ENCODE assay signal across 16 cellular contexts in the genomic region with DNA sequence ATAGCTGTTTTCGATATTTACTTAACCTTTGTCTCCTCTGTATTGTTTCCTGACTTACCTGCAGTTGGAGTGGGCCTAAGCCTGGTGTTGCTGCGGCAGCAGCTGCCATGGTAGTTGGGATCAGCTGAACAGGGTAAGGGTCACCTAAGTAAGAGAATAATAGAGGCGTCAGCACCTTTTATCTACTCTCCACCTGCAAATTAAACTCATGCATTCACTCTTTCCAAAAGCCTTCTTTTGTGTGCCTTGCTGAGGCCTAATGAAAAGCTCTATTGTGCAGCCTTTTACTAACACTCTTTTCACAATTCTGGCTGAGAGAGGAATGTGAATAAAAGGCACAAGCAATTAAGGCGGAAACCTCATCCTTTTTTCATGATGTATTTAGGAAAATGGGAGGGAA.
DNase-seq lines count a peak whose midpoint lies in the region; FAIRE-seq and TF ChIP-seq lines count a peak whose summit lies in the region.
"Had no signal": no experiment of that assay in that cellular context is flagged by ENCODE, and none has a peak within 500 bp of the region (broad histone marks: within the 10 kb centered on the region; RNA-seq: fewer than 3 reads in every experiment).

No MANE protein-coding gene starts in this region.

- H3K4me1 Mint-ChIP-seq in endodermal cell: peaks cover 38% of the 10 kb centered on the region
- H3K4me1 Mint-ChIP-seq in T-helper 2 cell treated with Interferon-gamma antibody and Interleukin-4, amounts not matched to agents 5 μg/mL and 100 μg/mL, for 36 hours (ENCODE audit: low read depth): no peaks in the 10 kb centered on the region
- H3K4me1 Mint-ChIP-seq: immature natural killer cell had no signal

- no peaks in the 10 kb centered on the region for H3K9me3 ChIP-seq in endodermal cell (ENCODE audit: control insufficient read depth, low read length)
- H3K9me3 ChIP-seq in small intestine (ENCODE audit: control insufficient read depth, low read depth): no peaks in the 10 kb centered on the region
- H3K9me3 ChIP-seq: BLaER1 had no signal

- H3K9ac ChIP-seq in endodermal cell (ENCODE audit: extremely low read depth, low read length, poor library complexity, severe bottlenecking): no peak overlapping the region
- H3K9ac ChIP-seq: BLaER1 had no signal

- peak overlapping the region; percentile 36 for H3K27ac Mint-ChIP-seq in endodermal cell
- H3K27ac Mint-ChIP-seq in T-helper 2 cell treated with Interferon-gamma antibody and Interleukin-4, amounts not matched to agents 5 μg/mL and 100 μg/mL, for 36 hours: no peak overlapping the region
- H3K27ac Mint-ChIP-seq: activated naive CD4-positive, alpha-beta T cell treated with anti-CD3 and anti-CD28 coated beads for 36 hours; immature natural killer cell had no signal

- H3K4me1 ChIP-seq in endodermal cell (ENCODE audit: control insufficient read depth, insufficient read depth, low read length) (peaks cover 12% of the 10 kb centered on the region), small intestine (ENCODE audit: control insufficient read depth in 2 of 2, insufficient read depth in 1 of 2, low read depth in 1 of 2, low read length in 1 of 2) (no peaks in the 10 kb centered on the region)
- H3K4me1 ChIP-seq: BLaER1 had no signal

- peak overlapping the region; percentile 26 for H3K27ac ChIP-seq in endodermal cell (ENCODE audit: low read depth, low read length)
- no peak overlapping the region for H3K27ac ChIP-seq in small intestine (ENCODE audit: low read depth in 1 of 2, low read length in 1 of 2)
- H3K27ac ChIP-seq: BLaER1, brain microvascular endothelial cell had no signal

- H3K4me3 Mint-ChIP-seq in endodermal cell: peak overlapping the region; percentile 6
- no peak overlapping the region for H3K4me3 Mint-ChIP-seq in T-helper 2 cell treated with Interferon-gamma antibody and Interleukin-4, amounts not matched to agents 5 μg/mL and 100 μg/mL, for 36 hours
- H3K4me3 Mint-ChIP-seq: activated naive CD4-positive, alpha-beta T cell treated with anti-CD3 and anti-CD28 coated beads for 36 hours; immature natural killer cell had no signal

- H3K9me3 Mint-ChIP-seq in endodermal cell: peaks cover 9% of the 10 kb centered on the region
- peaks cover 22% of the 10 kb centered on the region for H3K9me3 Mint-ChIP-seq in T-helper 2 cell treated with Interferon-gamma antibody and Interleukin-4, amounts not matched to agents 5 μg/mL and 100 μg/mL, for 36 hours
- H3K9me3 Mint-ChIP-seq: activated naive CD4-positive, alpha-beta T cell treated with anti-CD3 and anti-CD28 coated beads for 36 hours had no signal

- no peaks in the 10 kb centered on the region for H3K27me3 Mint-ChIP-seq in endodermal cell (ENCODE audit: insufficient read depth)
- no peaks in the 10 kb centered on the region for H3K27me3 Mint-ChIP-seq in T-helper 2 cell treated with Interferon-gamma antibody and Interleukin-4, amounts not matched to agents 5 μg/mL and 100 μg/mL, for 36 hours (ENCODE audit: low read depth)

- FAIRE-seq in small intestine (lab: Jason Lieb, UNC): no peak
- FAIRE-seq: GM19239 had no signal

- H3K36me3 ChIP-seq in endodermal cell (ENCODE audit: control insufficient read depth, insufficient read depth, low read length) (no peaks in the 10 kb centered on the region), small intestine (ENCODE audit: control insufficient read depth in 2 of 2, insufficient read depth in 2 of 2, low read length in 2 of 2) (no peaks in the 10 kb centered on the region)
- H3K36me3 ChIP-seq: BLaER1, brain microvascular endothelial cell had no signal

- 37 to 50% methylated on average over 3 to 4 of the region's 4 CpGs for WGBS in endodermal cell (ENCODE audit: insufficient coverage in 1 of 2, insufficient read length in 1 of 2), 2 experiments
- 18 to 66% (median 42%) methylated on average over 4 of the region's 4 CpGs for WGBS in small intestine, 3 donors

- TF ChIP-seq CTCF in endodermal cell (conservative IDR thresholded peaks at IDR 0.05): no peak

- DNase-seq in NCI-H1092 treated with DMSO at 0.1 percent for 48 hours (lab: John Stamatoyannopoulos, UW) (peak; percentile 94), NCI-H2227 (lab: John Stamatoyannopoulos, UW; ENCODE audit: unreplicated experiment) (peak; percentile 85), endodermal cell (peak; percentile 71), small intestine (peak; percentile 41), T-helper 2 cell (no peak)
- DNase-seq in stimulated activated CD4-positive, alpha-beta T cell treated with anti-CD3 and anti-CD28 coated beads, Interleukin-15, amount 100 ng/mL, for 24 hours: no peak
- DNase-seq in T-helper 2 cell treated with Interferon-gamma antibody and Interleukin-4, amounts not matched to agents 5 μg/mL and 100 μg/mL, for 36 hours (ENCODE audit: low spot score): no peak
- DNase-seq: activated naive CD4-positive, alpha-beta T cell treated with anti-CD3 and anti-CD28 coated beads for 36 hours; brain microvascular endothelial cell; effector memory CD4-positive, alpha-beta T cell; immature natural killer cell; NCI-H1048; PC-3; trophoblast cell had no signal

- H3K4me3 ChIP-seq in endodermal cell (ENCODE audit: low read length): no peak overlapping the region
- H3K4me3 ChIP-seq in small intestine (ENCODE audit: low read depth in 1 of 2, low read length in 2 of 2): no peak overlapping the region
- H3K4me3 ChIP-seq: BLaER1 had no signal

- peaks cover 35% of the 10 kb centered on the region for H3K36me3 Mint-ChIP-seq in endodermal cell (ENCODE audit: low read depth)
- H3K36me3 Mint-ChIP-seq in T-helper 2 cell treated with Interferon-gamma antibody and Interleukin-4, amounts not matched to agents 5 μg/mL and 100 μg/mL, for 36 hours (ENCODE audit: low read depth): no peaks in the 10 kb centered on the region
- H3K36me3 Mint-ChIP-seq: immature natural killer cell had no signal

- no peaks in the 10 kb centered on the region for H3K27me3 ChIP-seq in endodermal cell (ENCODE audit: control insufficient read depth, insufficient read depth, low read length, poor library complexity, severe bottlenecking)
- no peaks in the 10 kb centered on the region for H3K27me3 ChIP-seq in small intestine (ENCODE audit: control insufficient read depth in 2 of 2, insufficient read depth in 2 of 2, low read length in 2 of 2)
- H3K27me3 ChIP-seq: BLaER1, brain microvascular endothelial cell had no signal

Comparison
In these comparisons a context has a peak if more than half of its experiments do, and no peak if none do; other contexts are left out.
1. DNase-seq: peak in NCI-H1092 treated with DMSO at 0.1 percent for 48 hours (single experiment), NCI-H2227 (single experiment), endodermal cell (single experiment) and small intestine (single experiment); none in stimulated activated CD4-positive, alpha-beta T cell treated with anti-CD3 and anti-CD28 coated beads, Interleukin-15, amount 100 ng/mL, for 24 hours (single experiment), T-helper 2 cell (0 of 5) and T-helper 2 cell treated with Interferon-gamma antibody and Interleukin-4, amounts not matched to agents 5 μg/mL and 100 μg/mL, for 36 hours (single experiment).